ENCODE assay signal across 6 cellular contexts in the genomic region with DNA sequence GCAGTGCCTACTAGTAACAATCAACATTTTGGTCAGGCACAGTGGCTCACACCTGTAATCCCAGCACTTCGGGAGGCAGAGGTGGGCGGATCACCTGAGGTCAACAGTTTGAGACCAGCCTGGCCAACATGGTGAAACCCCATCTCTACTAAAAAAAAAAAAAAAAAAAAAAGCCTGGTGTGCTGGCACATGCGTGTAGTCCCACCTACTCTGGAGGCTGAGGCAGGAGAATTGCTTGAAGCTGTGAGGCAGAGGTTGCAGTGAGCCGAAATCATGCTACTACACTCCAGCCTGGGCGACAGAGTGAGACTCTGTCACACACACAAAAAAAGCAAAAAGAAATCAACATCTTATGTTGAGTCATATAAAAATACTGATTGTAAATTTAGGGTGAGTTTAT.
A peak's percentile ranks its signal among the peaks of the same experiment; 100 is the strongest.
DNase-seq lines count a peak whose midpoint lies in the region; ATAC-seq and TF ChIP-seq lines count a peak whose summit lies in the region.
"Not testable (repeated sequence)": the region's sequence is repeated elsewhere in the genome, so short reads cannot be mapped to it uniquely, and the experiment has no call there.

No MANE protein-coding gene starts in this region.

- not testable (repeated sequence) for H2AFZ ChIP-seq in hepatocyte; smooth muscle cell (ENCODE audit: low read depth)

- peak overlapping the region; percentile 3 for H3K4me2 ChIP-seq in hepatocyte
- peak overlapping the region; percentile 47 for H3K4me2 ChIP-seq in smooth muscle cell

- not testable (repeated sequence) for H3K9me3 Mint-ChIP-seq in WTC11, endodermal cell, nephron progenitor cell

- H3K9me3 ChIP-seq in endodermal cell (ENCODE audit: control insufficient read depth, low read length); hepatocyte (ENCODE audit: low read depth); smooth muscle cell (replicated peaks; ENCODE audit: low read depth): not testable (repeated sequence)

- 83% methylated on average over 5 of the region's 5 CpGs; no CpG with 5 or more reads in 1 of the 2 experiments for WGBS in endodermal cell (ENCODE audit: insufficient coverage in 1 of 2, insufficient read length in 1 of 2), 2 experiments
- WGBS in hepatocyte (ENCODE audit: low lambda C conversion rate, missing lambda C conversion rate): 84% methylated on average over 5 of the region's 5 CpGs
- 86% methylated on average over 5 of the region's 5 CpGs for WGBS in smooth muscle cell (ENCODE audit: low lambda C conversion rate)

- H3K36me3 Mint-ChIP-seq in WTC11; endodermal cell (ENCODE audit: low read depth); nephron progenitor cell (ENCODE audit: low read depth): not testable (repeated sequence)

- not testable (repeated sequence) for H3K79me2 ChIP-seq in hepatocyte; smooth muscle cell (ENCODE audit: low read depth)

- H4K20me1 ChIP-seq in hepatocyte (ENCODE audit: insufficient read depth, poor library complexity, severe bottlenecking); smooth muscle cell (ENCODE audit: low read depth): not testable (repeated sequence)

- CTCF ChIA-PET in HEK293T (lab: Yijun Ruan, JAX); WTC11 (lab: Charles Lee): not testable (repeated sequence)

- not testable (repeated sequence) for H3K27me3 ChIP-seq in endodermal cell (ENCODE audit: control insufficient read depth, insufficient read depth, low read length, poor library complexity, severe bottlenecking); hepatocyte; smooth muscle cell (ENCODE audit: low read depth)

- not testable (repeated sequence) for H3K4me1 ChIP-seq in endodermal cell (ENCODE audit: control insufficient read depth, insufficient read depth, low read length)
- H3K4me1 ChIP-seq in hepatocyte (ENCODE audit: insufficient read depth) (peaks cover 11% of the 10 kb centered on the region), smooth muscle cell (ENCODE audit: low read depth) (peaks cover 29% of the 10 kb centered on the region)

- ATAC-seq in WTC11: peak; percentile 25

- H3K27ac ChIP-seq in endodermal cell (ENCODE audit: low read depth, low read length) (peak overlapping the region; percentile 79), hepatocyte (peak overlapping the region; percentile 8), smooth muscle cell (ENCODE audit: low read depth) (peak overlapping the region; percentile 26)

- not testable (repeated sequence) for H3K36me3 ChIP-seq in endodermal cell (ENCODE audit: control insufficient read depth, insufficient read depth, low read length); hepatocyte (replicated peaks; ENCODE audit: insufficient read depth, low read depth); smooth muscle cell (ENCODE audit: low read depth)

- not testable (repeated sequence) for H3K4me3 ChIP-seq in endodermal cell (ENCODE audit: low read length); hepatocyte; smooth muscle cell

- H3K9me2 ChIP-seq in hepatocyte (replicated peaks; ENCODE audit: insufficient read depth): not testable (repeated sequence)

- peak overlapping the region; percentile 55 for H3K27ac Mint-ChIP-seq in WTC11
- H3K27ac Mint-ChIP-seq in endodermal cell: peak overlapping the region; percentile 61
- peak overlapping the region; percentile 54 for H3K27ac Mint-ChIP-seq in nephron progenitor cell

- H3K4me1 Mint-ChIP-seq in WTC11 (peaks cover 51% of the 10 kb centered on the region), endodermal cell (peaks cover 31% of the 10 kb centered on the region), nephron progenitor cell (peaks cover 36% of the 10 kb centered on the region)

- TF ChIP-seq CTCF in WTC11 (IDR thresholded peaks at IDR 0.05); endodermal cell (conservative IDR thresholded peaks at IDR 0.05); hepatocyte (IDR thresholded peaks at IDR 0.05; ENCODE audit: poor library complexity); nephron progenitor cell (IDR thresholded peaks at IDR 0.05); smooth muscle cell (IDR thresholded peaks at IDR 0.05; ENCODE audit: borderline replicate concordance, insufficient read depth, poor library complexity, severe bottlenecking): not testable (repeated sequence)

- H3F3A ChIP-seq in smooth muscle cell (ENCODE audit: low read depth): not testable (repeated sequence)

- H3K9ac ChIP-seq in endodermal cell (ENCODE audit: extremely low read depth, low read length, poor library complexity, severe bottlenecking); smooth muscle cell (ENCODE audit: low read depth): not testable (repeated sequence)

- POLR2A ChIA-PET in HEK293T (lab: Yijun Ruan, JAX); WTC11 (lab: Charles Lee): not testable (repeated sequence)

- not testable (repeated sequence) for DNase-seq in HEK293T (ENCODE audit: extremely low spot score); WTC11 (ENCODE audit: low spot score); endodermal cell; hepatocyte (ENCODE audit: low spot score); nephron progenitor cell; smooth muscle cell (lab: John Stamatoyannopoulos, UW; ENCODE audit: unreplicated experiment)

- not testable (repeated sequence) for H3K27me3 Mint-ChIP-seq in WTC11 (ENCODE audit: low read depth); endodermal cell (ENCODE audit: insufficient read depth); nephron progenitor cell (ENCODE audit: low read depth, poor library complexity)

- H3K4me3 Mint-ChIP-seq in WTC11, endodermal cell, nephron progenitor cell: not testable (repeated sequence)

TF ChIP-seq in HEK293T, 16 proteins besides CTCF, POLR2A, EP300 and RAD21:
- TF ChIP-seq ZNF384 (IDR thresholded peaks at IDR 0.05): peak; percentile 54
TF ChIP-seq in HEK293T: peak in this region for 1; not testable (repeated sequence) for 15.

Comparison
In these comparisons a context has a peak if more than half of its experiments do, and no peak if none do; other contexts are left out.
1. H3K27ac ChIP-seq: peak in every context shown above with its lines; median percentile 79 in endodermal cell; 26 in smooth muscle cell; 8 in hepatocyte.